Comparison of ENCODE assay signal across 8 cellular contexts in genomic region chr14:93619176-93619793, GRCh38.
DNase-seq lines count a peak whose midpoint lies in the region; ATAC-seq, FAIRE-seq and TF ChIP-seq lines count a peak whose summit lies in the region.

No MANE protein-coding gene starts in this region.

- H3K4me3 ChIP-seq in K562 (no peak overlapping the region), left lung (no peak overlapping the region), gastrocnemius medialis (no peak overlapping the region)

- peaks cover 0 to 13% of the 10 kb centered on the region in 2 experiments; a peak in 4 of 5 replicates for H3K27me3 ChIP-seq in K562 (ENCODE audit: control insufficient read depth in 2 of 2, insufficient read depth in 2 of 2, low read length in 2 of 2)
- peaks cover 0 to 25% of the 10 kb centered on the region in 2 donors for H3K27me3 ChIP-seq in left lung
- no peaks in the 10 kb centered on the region for H3K27me3 ChIP-seq in gastrocnemius medialis

- H3K9ac ChIP-seq in K562 (ENCODE audit: insufficient read depth in 1 of 2, low read depth in 2 of 2, low read length in 2 of 2) = no peak overlapping the region

- no peaks in the 10 kb centered on the region for H3K9me1 ChIP-seq in K562 (ENCODE audit: control insufficient read depth, insufficient read depth, low read length)

- POLR2A ChIA-PET in K562 (lab: Yijun Ruan, JAX) = interaction anchor here (0.6 kb wide), 1 partner anchor 273 kb away, joined by 3 read pairs; no protein-coding TSS in a partner anchor

- no peak overlapping the region for H3K4me2 ChIP-seq in K562 (ENCODE audit: insufficient read depth, low read length)

- peak; percentile 67 for ATAC-seq in K562
- ATAC-seq in left lung = peak; percentile 47
- no peak for ATAC-seq in gastrocnemius medialis
- ATAC-seq in HG02870 (IDR thresholded peaks at IDR 0.05; ENCODE audit: unreplicated experiment) = no peak

- TF ChIP-seq RAD21 in K562 (CRISPR knock-in tag; conservative IDR thresholded peaks at IDR 0.05 in 1 of 2, IDR thresholded peaks at IDR 0.05 in 1 of 2) = peak; percentile 59 to 62

- TF ChIP-seq CTCF in K562 (IDR thresholded peaks at IDR 0.05 in 2 of 3, conservative IDR thresholded peaks at IDR 0.05 in 1 of 3; ENCODE audit: insufficient read depth in 2 of 3, low read depth in 1 of 3, low read length in 3 of 3) = peak; percentile 39 to 65 (median 51); a peak in 5 of 6 replicates
- peak; percentile 24 to 34 for TF ChIP-seq CTCF in left lung (IDR thresholded peaks at IDR 0.05)
- TF ChIP-seq CTCF in gastrocnemius medialis (IDR thresholded peaks at IDR 0.05 in 4 of 5, conservative IDR thresholded peaks at IDR 0.05 in 1 of 5) = peak in 2 of 5 experiments; percentile 21 to 45

- in situ Hi-C loops in K562 (cut with MboI) (no loop called here), gastrocnemius medialis (cut with MboI; ENCODE audit: low sequenced_read_pairs in 4 of 4) (loop anchor here in 1 of 4 donors (25.0 kb wide), 1 partner anchor 407 kb away; the partner anchor contains the start of genes GON7 and UBR7)

- no peaks in the 10 kb centered on the region for H3K79me2 ChIP-seq in K562 (ENCODE audit: control insufficient read depth, insufficient read depth, low read length)

- peak; percentile 31 for DNase-seq in COLO829 (ENCODE audit: low spot score)
- DNase-seq in GM19240 (ENCODE audit: insufficient read length, low spot score) = peak; percentile 18
- peak; percentile 23 for DNase-seq in NCI-H446 treated with DMSO at 0.1 percent for 48 hours (lab: John Stamatoyannopoulos, UW)
- DNase-seq in K562 (ENCODE audit: extremely low read depth in 1 of 4, low spot score in 3 of 4) = peak; percentile 16 to 31 (median 23)
- DNase-seq in left lung = no peak
- DNase-seq in RCC 7860 (ENCODE audit: low spot score) = no peak
- no peak for DNase-seq in gastrocnemius medialis

- H3K27ac ChIP-seq in K562 (ENCODE audit: extremely low read depth, low read depth, low read length) (no peak overlapping the region), left lung (no peak overlapping the region), gastrocnemius medialis (no peak overlapping the region)

- FAIRE-seq in K562 (lab: Jason Lieb, UNC) = peak; percentile 81
- no peak for FAIRE-seq in RCC 7860 (lab: Jason Lieb, UNC)

- no peak overlapping the region for H2AFZ ChIP-seq in K562 (ENCODE audit: low read depth, low read length)

- intact Hi-C loops in K562 (cut with micrococcal nuclease) (loop anchor here (5.0 kb wide), 1 partner anchor 387 kb away; no protein-coding TSS in a partner anchor), left lung (cut with DNase I) (no loop called here), gastrocnemius medialis (cut with DNase I; ENCODE audit: low total_unique reads) (no loop called here)

- no TSS peak for BruUV-seq in K562 (replicated peaks; lab: Mats Ljungman, UMichigan)

- H3K9me3 ChIP-seq in K562 (replicated peaks; ENCODE audit: control insufficient read depth, insufficient read depth, low read depth, low read length) = no peaks in the 10 kb centered on the region
- H3K9me3 ChIP-seq in left lung = no peaks in the 10 kb centered on the region
- no peaks in the 10 kb centered on the region for H3K9me3 ChIP-seq in gastrocnemius medialis

- no peaks in the 10 kb centered on the region for H4K20me1 ChIP-seq in K562 (replicated peaks; ENCODE audit: control insufficient read depth, insufficient read depth, low read length)

- H3K4me1 ChIP-seq in K562 (replicated peaks in 1 of 2; ENCODE audit: control insufficient read depth in 2 of 2, insufficient read depth in 2 of 2, low read length in 2 of 2) = no peaks in the 10 kb centered on the region
- H3K4me1 ChIP-seq in left lung = no peaks in the 10 kb centered on the region
- H3K4me1 ChIP-seq in gastrocnemius medialis = no peaks in the 10 kb centered on the region

- no peak for TF ChIP-seq POLR2A in K562 (conservative IDR thresholded peaks at IDR 0.05)
- TF ChIP-seq POLR2A in gastrocnemius medialis (IDR thresholded peaks at IDR 0.05) = no peak

- CTCF ChIA-PET in K562 (lab: Yijun Ruan, JAX; ENCODE audit: low intra/inter-chr PET ratio) = interaction anchor here (0.6 to 0.8 kb wide), 2 partner anchors 386 to 506 kb away, joined by 4 read pairs; no protein-coding TSS in a partner anchor

- TF ChIP-seq EP300 in K562 (IDR thresholded peaks at IDR 0.05; ENCODE audit: low read length) = no peak

- H3K36me3 ChIP-seq in K562 (ENCODE audit: control insufficient read depth, insufficient read depth, low read length) (no peaks in the 10 kb centered on the region), left lung (no peaks in the 10 kb centered on the region), gastrocnemius medialis (no peaks in the 10 kb centered on the region)

- WGBS in K562 (ENCODE audit: insufficient coverage, low coverage, missing lambda C conversion rate) = 0% methylated on average over 6 of the region's 7 CpGs

TF ChIP-seq in K562, 482 proteins besides CTCF, POLR2A, EP300 and RAD21:
- no peak for TF ChIP-seq ZFP1 (CRISPR knock-in tag; IDR thresholded peaks at IDR 0.05)
- no peak for TF ChIP-seq ZNF449 (CRISPR knock-in tag; IDR thresholded peaks at IDR 0.05)
- TF ChIP-seq FOXP1 (CRISPR knock-in tag; IDR thresholded peaks at IDR 0.05) = no peak
- no peak for TF ChIP-seq KDM5B (IDR thresholded peaks at IDR 0.05; ENCODE audit: insufficient replicate concordance, low read depth, low read length)
- TF ChIP-seq ELF1 (tag; IDR thresholded peaks at IDR 0.05) = no peak
- TF ChIP-seq DEAF1 (CRISPR knock-in tag; IDR thresholded peaks at IDR 0.05) = 0 out of 2 replicates have a peak, but pooled peaks have one; percentile 20
- TF ChIP-seq KDM1A (IDR thresholded peaks at IDR 0.05) = no peak
- no peak for TF ChIP-seq PCBP2 (IDR thresholded peaks at IDR 0.05; ENCODE audit: low read depth, low read length, poor library complexity, severe bottlenecking)
- no peak for TF ChIP-seq LEF1 (IDR thresholded peaks at IDR 0.05)
- no peak for TF ChIP-seq ZSCAN29 (IDR thresholded peaks at IDR 0.05)
- 0 out of 2 replicates have a peak, but pooled peaks have one; percentile 37 for TF ChIP-seq SMC3 (conservative IDR thresholded peaks at IDR 0.05; ENCODE audit: insufficient read depth, low read depth, low read length)

Comparison
In these comparisons a context has a peak if more than half of its experiments do, and no peak if none do; other contexts are left out.
1. DNase-seq: peak in COLO829 (single experiment), GM19240 (single experiment), NCI-H446 treated with DMSO at 0.1 percent for 48 hours (single experiment) and K562 (4 of 4); none in left lung (0 of 2), RCC 7860 (single experiment) and gastrocnemius medialis (0 of 2).
2. ATAC-seq: peak in K562 (single experiment) and left lung (single experiment); none in gastrocnemius medialis (0 of 2) and HG02870 (single experiment).